ENCODE assay signal across 1 cellular context in the genomic region with DNA sequence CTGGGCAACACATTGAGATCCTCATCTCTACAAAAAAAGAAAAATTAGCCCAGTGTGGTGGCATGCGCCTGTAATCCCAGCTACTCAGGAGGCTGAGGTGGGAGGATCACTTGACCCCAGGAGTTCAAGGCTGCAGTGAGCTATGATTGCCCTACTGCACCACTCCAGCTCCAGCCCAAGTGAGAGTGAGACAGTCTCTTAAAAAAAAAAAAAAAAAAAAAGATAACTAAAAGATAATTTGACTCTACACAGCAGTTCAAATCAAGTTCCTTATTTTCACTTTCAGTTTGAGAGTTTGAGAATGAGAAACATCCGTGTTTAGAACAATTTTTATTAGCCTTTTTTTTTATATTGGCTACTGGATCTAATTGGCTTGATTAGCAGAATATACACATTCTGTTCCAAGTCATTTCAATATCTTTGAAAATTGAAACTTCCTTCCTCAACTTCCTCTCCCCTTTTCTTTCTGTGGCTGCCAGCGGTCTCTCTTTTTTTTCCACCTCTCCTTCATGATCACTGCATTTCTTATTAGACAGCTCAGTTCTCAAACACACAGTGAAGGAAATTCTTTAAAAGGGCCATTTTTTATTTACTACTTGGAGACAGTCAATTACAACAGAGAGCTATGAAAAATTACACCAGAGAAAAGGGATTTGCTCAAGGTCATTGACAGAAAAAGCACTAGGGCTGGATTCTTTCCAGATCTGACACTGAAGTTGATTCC.
TF ChIP-seq lines count a peak whose summit lies in the region.

No MANE protein-coding gene starts in this region.

TF ChIP-seq in K562, 482 proteins besides CTCF, POLR2A, EP300 and RAD21 (continues in another document):
- TF ChIP-seq GABPA (tag; conservative IDR thresholded peaks at IDR 0.05; ENCODE audit: low read depth) (peak; percentile 37; the same call in 1 of the 2 replicates), CBFB (CRISPR knock-in tag; IDR thresholded peaks at IDR 0.05) (no peak), ZNF644 (tag; IDR thresholded peaks at IDR 0.05; ENCODE audit: low read depth) (0 out of 2 replicates have a peak, but pooled peaks have one; percentile 47), ATF7 (IDR thresholded peaks at IDR 0.05) (0 out of 2 replicates have a peak, but pooled peaks have one; percentile 11), BACH1 (tag; IDR thresholded peaks at IDR 0.05) (0 out of 2 replicates have a peak, but pooled peaks have one; percentile 59), ZNF384 (IDR thresholded peaks at IDR 0.05; ENCODE audit: low read depth, low read length) (peak; percentile 70; the same call in 1 of the 2 replicates), EP400 (IDR thresholded peaks at IDR 0.05) (peak; percentile 51; the same call in 1 of the 2 replicates), ARID1B (IDR thresholded peaks at IDR 0.05) (no peak), NFIC (IDR thresholded peaks at IDR 0.05) (peak; percentile 51), BCOR (IDR thresholded peaks at IDR 0.05) (peak; percentile 54; the same call in 1 of the 2 replicates), SMARCA4 (IDR thresholded peaks at IDR 0.05) (0 out of 2 replicates have a peak, but pooled peaks have one; percentile 25), HDAC2 (IDR thresholded peaks at IDR 0.05) (0 out of 2 replicates have a peak, but pooled peaks have one; percentile 41), SPI1 (IDR thresholded peaks at IDR 0.05; ENCODE audit: borderline replicate concordance, low read depth, low read length) (0 out of 2 replicates have a peak, but pooled peaks have one; percentile 29)
- TF ChIP-seq, protein P1, sequence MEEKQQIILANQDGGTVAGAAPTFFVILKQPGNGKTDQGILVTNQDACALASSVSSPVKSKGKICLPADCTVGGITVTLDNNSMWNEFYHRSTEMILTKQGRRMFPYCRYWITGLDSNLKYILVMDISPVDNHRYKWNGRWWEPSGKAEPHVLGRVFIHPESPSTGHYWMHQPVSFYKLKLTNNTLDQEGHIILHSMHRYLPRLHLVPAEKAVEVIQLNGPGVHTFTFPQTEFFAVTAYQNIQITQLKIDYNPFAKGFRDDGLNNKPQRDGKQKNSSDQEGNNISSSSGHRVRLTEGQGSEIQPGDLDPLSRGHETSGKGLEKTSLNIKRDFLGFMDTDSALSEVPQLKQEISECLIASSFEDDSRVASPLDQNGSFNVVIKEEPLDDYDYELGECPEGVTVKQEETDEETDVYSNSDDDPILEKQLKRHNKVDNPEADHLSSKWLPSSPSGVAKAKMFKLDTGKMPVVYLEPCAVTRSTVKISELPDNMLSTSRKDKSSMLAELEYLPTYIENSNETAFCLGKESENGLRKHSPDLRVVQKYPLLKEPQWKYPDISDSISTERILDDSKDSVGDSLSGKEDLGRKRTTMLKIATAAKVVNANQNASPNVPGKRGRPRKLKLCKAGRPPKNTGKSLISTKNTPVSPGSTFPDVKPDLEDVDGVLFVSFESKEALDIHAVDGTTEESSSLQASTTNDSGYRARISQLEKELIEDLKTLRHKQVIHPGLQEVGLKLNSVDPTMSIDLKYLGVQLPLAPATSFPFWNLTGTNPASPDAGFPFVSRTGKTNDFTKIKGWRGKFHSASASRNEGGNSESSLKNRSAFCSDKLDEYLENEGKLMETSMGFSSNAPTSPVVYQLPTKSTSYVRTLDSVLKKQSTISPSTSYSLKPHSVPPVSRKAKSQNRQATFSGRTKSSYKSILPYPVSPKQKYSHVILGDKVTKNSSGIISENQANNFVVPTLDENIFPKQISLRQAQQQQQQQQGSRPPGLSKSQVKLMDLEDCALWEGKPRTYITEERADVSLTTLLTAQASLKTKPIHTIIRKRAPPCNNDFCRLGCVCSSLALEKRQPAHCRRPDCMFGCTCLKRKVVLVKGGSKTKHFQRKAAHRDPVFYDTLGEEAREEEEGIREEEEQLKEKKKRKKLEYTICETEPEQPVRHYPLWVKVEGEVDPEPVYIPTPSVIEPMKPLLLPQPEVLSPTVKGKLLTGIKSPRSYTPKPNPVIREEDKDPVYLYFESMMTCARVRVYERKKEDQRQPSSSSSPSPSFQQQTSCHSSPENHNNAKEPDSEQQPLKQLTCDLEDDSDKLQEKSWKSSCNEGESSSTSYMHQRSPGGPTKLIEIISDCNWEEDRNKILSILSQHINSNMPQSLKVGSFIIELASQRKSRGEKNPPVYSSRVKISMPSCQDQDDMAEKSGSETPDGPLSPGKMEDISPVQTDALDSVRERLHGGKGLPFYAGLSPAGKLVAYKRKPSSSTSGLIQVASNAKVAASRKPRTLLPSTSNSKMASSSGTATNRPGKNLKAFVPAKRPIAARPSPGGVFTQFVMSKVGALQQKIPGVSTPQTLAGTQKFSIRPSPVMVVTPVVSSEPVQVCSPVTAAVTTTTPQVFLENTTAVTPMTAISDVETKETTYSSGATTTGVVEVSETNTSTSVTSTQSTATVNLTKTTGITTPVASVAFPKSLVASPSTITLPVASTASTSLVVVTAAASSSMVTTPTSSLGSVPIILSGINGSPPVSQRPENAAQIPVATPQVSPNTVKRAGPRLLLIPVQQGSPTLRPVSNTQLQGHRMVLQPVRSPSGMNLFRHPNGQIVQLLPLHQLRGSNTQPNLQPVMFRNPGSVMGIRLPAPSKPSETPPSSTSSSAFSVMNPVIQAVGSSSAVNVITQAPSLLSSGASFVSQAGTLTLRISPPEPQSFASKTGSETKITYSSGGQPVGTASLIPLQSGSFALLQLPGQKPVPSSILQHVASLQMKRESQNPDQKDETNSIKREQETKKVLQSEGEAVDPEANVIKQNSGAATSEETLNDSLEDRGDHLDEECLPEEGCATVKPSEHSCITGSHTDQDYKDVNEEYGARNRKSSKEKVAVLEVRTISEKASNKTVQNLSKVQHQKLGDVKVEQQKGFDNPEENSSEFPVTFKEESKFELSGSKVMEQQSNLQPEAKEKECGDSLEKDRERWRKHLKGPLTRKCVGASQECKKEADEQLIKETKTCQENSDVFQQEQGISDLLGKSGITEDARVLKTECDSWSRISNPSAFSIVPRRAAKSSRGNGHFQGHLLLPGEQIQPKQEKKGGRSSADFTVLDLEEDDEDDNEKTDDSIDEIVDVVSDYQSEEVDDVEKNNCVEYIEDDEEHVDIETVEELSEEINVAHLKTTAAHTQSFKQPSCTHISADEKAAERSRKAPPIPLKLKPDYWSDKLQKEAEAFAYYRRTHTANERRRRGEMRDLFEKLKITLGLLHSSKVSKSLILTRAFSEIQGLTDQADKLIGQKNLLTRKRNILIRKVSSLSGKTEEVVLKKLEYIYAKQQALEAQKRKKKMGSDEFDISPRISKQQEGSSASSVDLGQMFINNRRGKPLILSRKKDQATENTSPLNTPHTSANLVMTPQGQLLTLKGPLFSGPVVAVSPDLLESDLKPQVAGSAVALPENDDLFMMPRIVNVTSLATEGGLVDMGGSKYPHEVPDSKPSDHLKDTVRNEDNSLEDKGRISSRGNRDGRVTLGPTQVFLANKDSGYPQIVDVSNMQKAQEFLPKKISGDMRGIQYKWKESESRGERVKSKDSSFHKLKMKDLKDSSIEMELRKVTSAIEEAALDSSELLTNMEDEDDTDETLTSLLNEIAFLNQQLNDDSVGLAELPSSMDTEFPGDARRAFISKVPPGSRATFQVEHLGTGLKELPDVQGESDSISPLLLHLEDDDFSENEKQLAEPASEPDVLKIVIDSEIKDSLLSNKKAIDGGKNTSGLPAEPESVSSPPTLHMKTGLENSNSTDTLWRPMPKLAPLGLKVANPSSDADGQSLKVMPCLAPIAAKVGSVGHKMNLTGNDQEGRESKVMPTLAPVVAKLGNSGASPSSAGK (IDR thresholded peaks at IDR 0.05) = no peak
- TF ChIP-seq, protein P2, sequence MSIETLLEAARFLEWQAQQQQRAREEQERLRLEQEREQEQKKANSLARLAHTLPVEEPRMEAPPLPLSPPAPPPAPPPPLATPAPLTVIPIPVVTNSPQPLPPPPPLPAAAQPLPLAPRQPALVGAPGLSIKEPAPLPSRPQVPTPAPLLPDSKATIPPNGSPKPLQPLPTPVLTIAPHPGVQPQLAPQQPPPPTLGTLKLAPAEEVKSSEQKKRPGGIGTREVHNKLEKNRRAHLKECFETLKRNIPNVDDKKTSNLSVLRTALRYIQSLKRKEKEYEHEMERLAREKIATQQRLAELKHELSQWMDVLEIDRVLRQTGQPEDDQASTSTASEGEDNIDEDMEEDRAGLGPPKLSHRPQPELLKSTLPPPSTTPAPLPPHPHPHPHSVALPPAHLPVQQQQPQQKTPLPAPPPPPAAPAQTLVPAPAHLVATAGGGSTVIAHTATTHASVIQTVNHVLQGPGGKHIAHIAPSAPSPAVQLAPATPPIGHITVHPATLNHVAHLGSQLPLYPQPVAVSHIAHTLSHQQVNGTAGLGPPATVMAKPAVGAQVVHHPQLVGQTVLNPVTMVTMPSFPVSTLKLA (conservative IDR thresholded peaks at IDR 0.05) = 0 out of 4 replicates have a peak, but pooled peaks of 1 of the 2 experiments have one; percentile 21
- TF ChIP-seq, protein P3, sequence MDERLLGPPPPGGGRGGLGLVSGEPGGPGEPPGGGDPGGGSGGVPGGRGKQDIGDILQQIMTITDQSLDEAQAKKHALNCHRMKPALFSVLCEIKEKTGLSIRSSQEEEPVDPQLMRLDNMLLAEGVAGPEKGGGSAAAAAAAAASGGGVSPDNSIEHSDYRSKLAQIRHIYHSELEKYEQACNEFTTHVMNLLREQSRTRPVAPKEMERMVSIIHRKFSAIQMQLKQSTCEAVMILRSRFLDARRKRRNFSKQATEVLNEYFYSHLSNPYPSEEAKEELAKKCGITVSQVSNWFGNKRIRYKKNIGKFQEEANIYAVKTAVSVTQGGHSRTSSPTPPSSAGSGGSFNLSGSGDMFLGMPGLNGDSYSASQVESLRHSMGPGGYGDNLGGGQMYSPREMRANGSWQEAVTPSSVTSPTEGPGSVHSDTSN (CRISPR knock-in tag; IDR thresholded peaks at IDR 0.05; ENCODE audit: low read depth) = no peak
- TF ChIP-seq, protein P3 (tag; conservative IDR thresholded peaks at IDR 0.05; ENCODE audit: low read depth) = 0 out of 2 replicates have a peak, but pooled peaks have one; percentile 10
- TF ChIP-seq, protein P4, sequence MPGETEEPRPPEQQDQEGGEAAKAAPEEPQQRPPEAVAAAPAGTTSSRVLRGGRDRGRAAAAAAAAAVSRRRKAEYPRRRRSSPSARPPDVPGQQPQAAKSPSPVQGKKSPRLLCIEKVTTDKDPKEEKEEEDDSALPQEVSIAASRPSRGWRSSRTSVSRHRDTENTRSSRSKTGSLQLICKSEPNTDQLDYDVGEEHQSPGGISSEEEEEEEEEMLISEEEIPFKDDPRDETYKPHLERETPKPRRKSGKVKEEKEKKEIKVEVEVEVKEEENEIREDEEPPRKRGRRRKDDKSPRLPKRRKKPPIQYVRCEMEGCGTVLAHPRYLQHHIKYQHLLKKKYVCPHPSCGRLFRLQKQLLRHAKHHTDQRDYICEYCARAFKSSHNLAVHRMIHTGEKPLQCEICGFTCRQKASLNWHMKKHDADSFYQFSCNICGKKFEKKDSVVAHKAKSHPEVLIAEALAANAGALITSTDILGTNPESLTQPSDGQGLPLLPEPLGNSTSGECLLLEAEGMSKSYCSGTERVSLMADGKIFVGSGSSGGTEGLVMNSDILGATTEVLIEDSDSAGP (CRISPR knock-in tag; IDR thresholded peaks at IDR 0.05) = no peak
- TF ChIP-seq, protein P5, sequence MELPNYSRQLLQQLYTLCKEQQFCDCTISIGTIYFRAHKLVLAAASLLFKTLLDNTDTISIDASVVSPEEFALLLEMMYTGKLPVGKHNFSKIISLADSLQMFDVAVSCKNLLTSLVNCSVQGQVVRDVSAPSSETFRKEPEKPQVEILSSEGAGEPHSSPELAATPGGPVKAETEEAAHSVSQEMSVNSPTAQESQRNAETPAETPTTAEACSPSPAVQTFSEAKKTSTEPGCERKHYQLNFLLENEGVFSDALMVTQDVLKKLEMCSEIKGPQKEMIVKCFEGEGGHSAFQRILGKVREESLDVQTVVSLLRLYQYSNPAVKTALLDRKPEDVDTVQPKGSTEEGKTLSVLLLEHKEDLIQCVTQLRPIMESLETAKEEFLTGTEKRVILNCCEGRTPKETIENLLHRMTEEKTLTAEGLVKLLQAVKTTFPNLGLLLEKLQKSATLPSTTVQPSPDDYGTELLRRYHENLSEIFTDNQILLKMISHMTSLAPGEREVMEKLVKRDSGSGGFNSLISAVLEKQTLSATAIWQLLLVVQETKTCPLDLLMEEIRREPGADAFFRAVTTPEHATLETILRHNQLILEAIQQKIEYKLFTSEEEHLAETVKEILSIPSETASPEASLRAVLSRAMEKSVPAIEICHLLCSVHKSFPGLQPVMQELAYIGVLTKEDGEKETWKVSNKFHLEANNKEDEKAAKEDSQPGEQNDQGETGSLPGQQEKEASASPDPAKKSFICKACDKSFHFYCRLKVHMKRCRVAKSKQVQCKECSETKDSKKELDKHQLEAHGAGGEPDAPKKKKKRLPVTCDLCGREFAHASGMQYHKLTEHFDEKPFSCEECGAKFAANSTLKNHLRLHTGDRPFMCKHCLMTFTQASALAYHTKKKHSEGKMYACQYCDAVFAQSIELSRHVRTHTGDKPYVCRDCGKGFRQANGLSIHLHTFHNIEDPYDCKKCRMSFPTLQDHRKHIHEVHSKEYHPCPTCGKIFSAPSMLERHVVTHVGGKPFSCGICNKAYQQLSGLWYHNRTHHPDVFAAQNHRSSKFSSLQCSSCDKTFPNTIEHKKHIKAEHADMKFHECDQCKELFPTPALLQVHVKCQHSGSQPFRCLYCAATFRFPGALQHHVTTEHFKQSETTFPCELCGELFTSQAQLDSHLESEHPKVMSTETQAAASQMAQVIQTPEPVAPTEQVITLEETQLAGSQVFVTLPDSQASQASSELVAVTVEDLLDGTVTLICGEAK (IDR thresholded peaks at IDR 0.05) = peak; percentile 36; the same call in 1 of the 2 replicates
- TF ChIP-seq, protein P5 (CRISPR knock-in tag; IDR thresholded peaks at IDR 0.05) = no peak
